ENCODE assay signal across 23 cellular contexts in genomic region chr1:63907051-63907450, GRCh38.
DNase-seq lines count a peak whose midpoint lies in the region; ATAC-seq, FAIRE-seq and TF ChIP-seq lines count a peak whose summit lies in the region.
"Had no signal": no experiment of that assay in that cellular context is flagged by ENCODE, and none has a peak within 500 bp of the region (broad histone marks: within the 10 kb centered on the region; RNA-seq: fewer than 3 reads in every experiment).

No MANE protein-coding gene starts in this region.

- intact Hi-C loops in Right ventricle myocardium superior (cut with DNase I): no loop called here

- H3K4me3 ChIP-seq in right atrium auricular region (no peak overlapping the region), iPS-18a (ENCODE audit: low read length) (no peak overlapping the region), parathyroid adenoma (ENCODE audit: low read depth, low read length) (no peak overlapping the region)
- H3K4me3 ChIP-seq: GM23248, MG63, PC-9 had no signal

- H3K4me2 ChIP-seq in parathyroid adenoma (ENCODE audit: low read length): no peak overlapping the region
- H3K4me2 ChIP-seq: PC-9 had no signal

- TF ChIP-seq POLR2A in H54 (IDR thresholded peaks at IDR 0.05; ENCODE audit: low read depth, low read length): no peak

- H3K79me2 ChIP-seq in parathyroid adenoma: no peaks in the 10 kb centered on the region

- H3K27ac ChIP-seq in right atrium auricular region (no peak overlapping the region), iPS-18a (ENCODE audit: low read length) (no peak overlapping the region), parathyroid adenoma (peak overlapping the region; percentile 69)
- H3K27ac ChIP-seq: GM23248, PC-9 had no signal

- H3K9ac ChIP-seq in iPS-18a (ENCODE audit: low read length): peak overlapping the region; percentile 20
- H3K9ac ChIP-seq in parathyroid adenoma: no peak overlapping the region
- H3K9ac ChIP-seq: GM23248 had no signal

- H3K36me3 ChIP-seq in right atrium auricular region (no peaks in the 10 kb centered on the region), iPS-18a (ENCODE audit: control insufficient read depth, low read depth, low read length) (no peaks in the 10 kb centered on the region), parathyroid adenoma (ENCODE audit: control insufficient read depth, insufficient read depth, low read length) (no peaks in the 10 kb centered on the region)
- H3K36me3 ChIP-seq: MG63 had no signal

- H3K4me1 ChIP-seq in right atrium auricular region (peaks cover 0 to 7% of the 10 kb centered on the region in 2 donors), iPS-18a (ENCODE audit: control insufficient read depth, low read depth, low read length) (peaks cover 67% of the 10 kb centered on the region), parathyroid adenoma (peaks cover 22% of the 10 kb centered on the region)

- DNase-seq in Right ventricle myocardium superior (no peak), right atrium auricular region (ENCODE audit: low spot score) (no peak), NCI-H69 (lab: John Stamatoyannopoulos, UW) (peak; percentile 27), H54 (ENCODE audit: insufficient read length, low spot score) (no peak)
- DNase-seq: 8988T; CD4-positive, CD25-positive, alpha-beta regulatory T cell; DMS153; DND-41; GM23248; KG1; MG63; NCI-H1105 treated with DMSO at 0.1 percent for 48 hours; NCI-H2029; NCI-H446 treated with DMSO at 0.1 percent for 48 hours; PC-9; RPMI8226; SW 1271 had no signal

- H3K27me3 ChIP-seq in right atrium auricular region: no peaks in the 10 kb centered on the region
- no peaks in the 10 kb centered on the region for H3K27me3 ChIP-seq in iPS-18a (ENCODE audit: control insufficient read depth, insufficient read depth, low read length)
- H3K27me3 ChIP-seq in parathyroid adenoma (ENCODE audit: control insufficient read depth, insufficient read depth, low read length): no peaks in the 10 kb centered on the region
- H3K27me3 ChIP-seq: MG63 had no signal

- H3K9me3 ChIP-seq in right atrium auricular region (no peaks in the 10 kb centered on the region), iPS-18a (ENCODE audit: control insufficient read depth, low read depth, low read length) (no peaks in the 10 kb centered on the region), parathyroid adenoma (ENCODE audit: control insufficient read depth, low read length) (no peaks in the 10 kb centered on the region)
- H3K9me3 ChIP-seq: MG63 had no signal

- peak; percentile 55 for ATAC-seq in Right ventricle myocardium superior (ENCODE audit: poor library complexity)
- no peak for ATAC-seq in GM18861 (IDR thresholded peaks at IDR 0.05; ENCODE audit: unreplicated experiment)
- ATAC-seq in GM21576 (IDR thresholded peaks at IDR 0.05; ENCODE audit: unreplicated experiment): no peak

- H2AFZ ChIP-seq in parathyroid adenoma: no peak overlapping the region
- H2AFZ ChIP-seq: GM23248, PC-9 had no signal

- FAIRE-seq in H54 (lab: Jason Lieb, UNC): no peak
- FAIRE-seq: GM18507, HTR-8/SVneo had no signal

- TF ChIP-seq CTCF in right atrium auricular region (IDR thresholded peaks at IDR 0.05) (no peak), parathyroid adenoma (IDR thresholded peaks at IDR 0.05) (no peak)
